ENCODE assay signal across 7 cellular contexts in the genomic region with DNA sequence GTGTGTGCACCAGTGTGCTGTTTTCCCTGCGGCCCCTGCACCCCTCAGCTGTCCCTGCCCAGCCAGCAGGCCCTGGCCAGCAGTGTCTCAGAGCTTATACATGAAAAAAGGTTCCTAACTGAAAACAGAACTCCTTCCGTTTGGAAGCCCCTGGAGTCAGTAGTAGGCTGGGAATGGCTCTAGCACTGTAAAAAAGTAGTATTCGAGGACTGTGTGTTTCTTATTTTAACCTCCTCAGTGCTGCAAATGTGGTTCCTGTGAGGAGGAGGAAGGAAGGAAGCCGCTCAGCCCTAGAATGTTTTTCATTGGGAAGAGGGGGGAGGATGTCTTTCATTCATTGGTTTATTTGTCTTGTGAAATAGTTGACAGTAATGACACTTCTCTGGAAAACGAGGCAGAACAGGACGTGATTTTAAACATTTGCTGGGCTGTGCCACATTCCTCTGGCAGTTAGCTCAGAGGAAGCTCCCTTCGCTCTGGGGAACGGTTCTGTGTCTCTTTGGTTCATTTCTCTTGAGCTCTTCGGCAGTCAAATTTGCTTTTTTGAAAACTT.
DNase-seq lines count a peak whose midpoint lies in the region; ATAC-seq lines count a peak whose summit lies in the region.

No MANE protein-coding gene starts in this region.

- peak overlapping the region; percentile 55 for H3K27ac ChIP-seq in adipose tissue (ENCODE audit: low read depth, low read length)

- DNase-seq in GM03348 (ENCODE audit: low spot score) (peak; percentile 85), M059J (ENCODE audit: low read depth) (peak; percentile 55), left ventricle myocardium superior (no peak), pulmonary artery endothelial cell (ENCODE audit: low read depth, low spot score) (peak; percentile 71), mesenteric fat pad (ENCODE audit: low spot score) (no peak)

- intact Hi-C loops in left ventricle myocardium superior (cut with micrococcal nuclease): no loop called here

- WGBS in adipose tissue, 3 donors: 0% methylated on average over 9 of the region's 9 CpGs

- peak; percentile 51 for ATAC-seq in left ventricle myocardium superior
- ATAC-seq in GM18909 (IDR thresholded peaks at IDR 0.05; ENCODE audit: poor library complexity, unreplicated experiment): no peak

Comparison
In these comparisons a context has a peak if more than half of its experiments do, and no peak if none do; other contexts are left out.
1. DNase-seq: peak in GM03348 (single experiment), M059J (single experiment) and pulmonary artery endothelial cell (single experiment); none in left ventricle myocardium superior (single experiment) and mesenteric fat pad (single experiment).